ENCODE assay signal across 9 cellular contexts in genomic region chr17:75526555-75527270, GRCh38. TPM values are rescaled to one million over a fixed set of nuclear protein-coding genes. Genes with fewer than 3 reads are reported as not detected.
DNase-seq lines count a peak whose midpoint lies in the region; TF ChIP-seq lines count a peak whose summit lies in the region.
"Had no signal": no experiment of that assay in that cellular context is flagged by ENCODE, and none has a peak within 500 bp of the region (broad histone marks: within the 10 kb centered on the region; RNA-seq: fewer than 3 reads in every experiment).

No MANE protein-coding gene starts in this region.

- H3K27me3 ChIP-seq in BLaER1 (peaks cover 16% of the 10 kb centered on the region; the same call in 1 of the 2 replicates), dorsolateral prefrontal cortex (peaks cover 0 to 4% (median 0%) of the 10 kb centered on the region in 45 donors), mucosa of stomach (ENCODE audit: control insufficient read depth, insufficient read depth, low read length) (no peaks in the 10 kb centered on the region)

- H3K4me3 ChIP-seq in BLaER1 (peak overlapping the region; percentile 88), dorsolateral prefrontal cortex (peak overlapping the region in 40 of 59 donors; percentile 19 to 78 (median 68)), mucosa of stomach (ENCODE audit: low read length) (peak overlapping the region; percentile 53)

- H3K4me2 ChIP-seq in BLaER1, result peak overlapping the region; percentile 100

- peaks cover 34% of the 10 kb centered on the region for H3K36me3 ChIP-seq in BLaER1
- H3K36me3 ChIP-seq in mucosa of stomach (ENCODE audit: control insufficient read depth, insufficient read depth, low read length), result no peaks in the 10 kb centered on the region

- TF ChIP-seq EP300 in Ishikawa (IDR thresholded peaks at IDR 0.05; ENCODE audit: borderline replicate concordance), result no peak

- TF ChIP-seq RAD21 in Ishikawa (IDR thresholded peaks at IDR 0.05; ENCODE audit: low read depth), result no peak

- H3K9ac ChIP-seq in BLaER1, result peak overlapping the region; percentile 79
- H3K9ac ChIP-seq in mucosa of stomach (ENCODE audit: low read length), result peak overlapping the region; percentile 93

- DNase-seq in dorsolateral prefrontal cortex (no peak), AG08395 (ENCODE audit: low spot score) (no peak), COLO829 (ENCODE audit: low spot score) (no peak), middle frontal gyrus (ENCODE audit: extremely low spot score, low spot score) (no peak), SHP77 (lab: John Stamatoyannopoulos, UW) (no peak)
- DNase-seq: stimulated activated CD4-positive, alpha-beta T cell treated with anti-CD3 and anti-CD28 coated beads, Interleukin-4, amount 100 ng/mL, for 24 hours had no signal

- intact Hi-C loops in dorsolateral prefrontal cortex (cut with DNase I), result no loop called here

- H3K27ac ChIP-seq in BLaER1 (no peak overlapping the region), dorsolateral prefrontal cortex (peak overlapping the region in 3 of 59 donors; percentile 8 to 41 (median 41))

- H3K9me3 ChIP-seq in BLaER1 (no peaks in the 10 kb centered on the region), mucosa of stomach (ENCODE audit: control insufficient read depth, low read length) (no peaks in the 10 kb centered on the region)

- H4K20me1 ChIP-seq in BLaER1, result peaks cover 34% of the 10 kb centered on the region

- TF ChIP-seq CTCF in dorsolateral prefrontal cortex (IDR thresholded peaks at IDR 0.05 in 54 of 56, conservative IDR thresholded peaks at IDR 0.05 in 2 of 56; ENCODE audit: low read depth in 1 of 56, partially characterized antibody in 56 of 56), result no peak

- H3K4me1 ChIP-seq in BLaER1 (peaks cover 46% of the 10 kb centered on the region), mucosa of stomach (ENCODE audit: control insufficient read depth, insufficient read depth, low read length) (peaks cover 29% of the 10 kb centered on the region)

TF ChIP-seq in Ishikawa, 13 proteins besides CTCF, POLR2A, EP300 and RAD21:
- TF ChIP-seq TEAD4 (IDR thresholded peaks at IDR 0.05), result no peak
- TF ChIP-seq NFIC (IDR thresholded peaks at IDR 0.05), result 0 out of 2 replicates have a peak, but pooled peaks have one; percentile 2

RNA-seq across cellular contexts. Expression of gene LLGL2, which starts 1.2 kb away (rescaled TPM):
- total RNA-seq in dorsolateral prefrontal cortex, result 10 to 100 TPM in 65 of 120 experiments, 1 to 10 TPM in 55; 3.2 to 31.5 (median 10.6) TPM

RNA-seq across cellular contexts. Expression of gene TSEN54, which starts 10.4 kb away (rescaled TPM):
- 10 to 100 TPM; 14.4 to 45.4 (median 27.2) TPM for total RNA-seq in dorsolateral prefrontal cortex

RNA-seq across cellular contexts. Expression of gene CASKIN2, which starts 11.4 kb away (rescaled TPM):
- total RNA-seq in dorsolateral prefrontal cortex, result 10 to 100 TPM; 23.3 to 80.3 (median 41.6) TPM
